Comparison of ENCODE assay signal across 2 cellular contexts in the genomic region with DNA sequence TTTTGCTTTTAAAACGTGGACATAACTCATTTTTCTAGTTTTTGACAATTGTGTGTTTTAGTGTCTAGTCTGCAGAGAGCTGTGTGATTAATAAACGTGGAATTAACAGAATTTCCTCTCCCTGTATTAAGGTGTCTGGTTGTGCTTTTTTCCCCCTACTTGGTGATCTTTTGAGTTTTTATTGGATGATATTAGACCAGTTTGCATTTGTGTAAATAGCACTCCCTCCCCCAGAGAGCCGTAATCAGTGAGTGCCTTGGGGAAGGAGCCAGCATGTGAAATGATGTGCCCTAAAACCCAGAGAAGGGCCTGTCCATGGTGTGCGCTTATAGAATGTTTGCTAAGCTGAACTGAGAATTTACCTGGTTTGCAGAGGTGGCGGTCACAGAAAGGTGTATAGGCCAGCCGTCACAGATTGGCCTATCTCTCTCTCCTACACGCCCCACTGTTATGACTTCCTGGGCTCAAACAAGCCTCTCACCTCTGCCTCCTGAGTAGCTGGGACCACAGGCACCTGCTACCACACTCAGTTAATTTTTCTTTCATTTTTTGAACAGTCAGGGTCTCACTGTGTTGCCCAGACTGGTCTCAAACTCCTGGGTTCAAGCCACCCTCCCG.
TF ChIP-seq lines count a peak whose summit lies in the region.

No MANE protein-coding gene starts in this region.

TF ChIP-seq in HepG2, 621 proteins besides CTCF, POLR2A, EP300 and RAD21:
- TF ChIP-seq, protein P1, sequence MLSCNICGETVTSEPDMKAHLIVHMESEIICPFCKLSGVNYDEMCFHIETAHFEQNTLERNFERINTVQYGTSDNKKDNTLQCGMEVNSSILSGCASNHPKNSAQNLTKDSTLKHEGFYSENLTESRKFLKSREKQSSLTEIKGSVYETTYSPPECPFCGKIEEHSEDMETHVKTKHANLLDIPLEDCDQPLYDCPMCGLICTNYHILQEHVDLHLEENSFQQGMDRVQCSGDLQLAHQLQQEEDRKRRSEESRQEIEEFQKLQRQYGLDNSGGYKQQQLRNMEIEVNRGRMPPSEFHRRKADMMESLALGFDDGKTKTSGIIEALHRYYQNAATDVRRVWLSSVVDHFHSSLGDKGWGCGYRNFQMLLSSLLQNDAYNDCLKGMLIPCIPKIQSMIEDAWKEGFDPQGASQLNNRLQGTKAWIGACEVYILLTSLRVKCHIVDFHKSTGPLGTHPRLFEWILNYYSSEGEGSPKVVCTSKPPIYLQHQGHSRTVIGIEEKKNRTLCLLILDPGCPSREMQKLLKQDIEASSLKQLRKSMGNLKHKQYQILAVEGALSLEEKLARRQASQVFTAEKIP (CRISPR knock-in tag; IDR thresholded peaks at IDR 0.05; ENCODE audit: borderline replicate concordance) = no peak
- no peak for TF ChIP-seq CREM (IDR thresholded peaks at IDR 0.05)
- TF ChIP-seq CREM (CRISPR knock-in tag; IDR thresholded peaks at IDR 0.05) = 0 out of 2 replicates have a peak, but pooled peaks have one; percentile 12

TF ChIP-seq in K562, 482 proteins besides CTCF, POLR2A, EP300 and RAD21:
- TF ChIP-seq CEBPB (tag; IDR thresholded peaks at IDR 0.05) (no peak), FOXM1 (IDR thresholded peaks at IDR 0.05; ENCODE audit: low read depth) (no peak), FOXM1 (CRISPR knock-in tag; IDR thresholded peaks at IDR 0.05; ENCODE audit: low read depth) (no peak), HDAC2 (IDR thresholded peaks at IDR 0.05) (no peak), DMBX1 (CRISPR knock-in tag; IDR thresholded peaks at IDR 0.05; ENCODE audit: borderline replicate concordance) (no peak), ZBTB8A (IDR thresholded peaks at IDR 0.05; ENCODE audit: partially characterized antibody) (no peak), KDM5B (IDR thresholded peaks at IDR 0.05; ENCODE audit: insufficient replicate concordance, low read depth, low read length) (no peak), DACH1 (IDR thresholded peaks at IDR 0.05; ENCODE audit: partially characterized antibody) (no peak), COPS2 (conservative IDR thresholded peaks at IDR 0.05) (no peak), EWSR1 (IDR thresholded peaks at IDR 0.05; ENCODE audit: borderline replicate concordance, low read depth, partially characterized antibody) (no peak), PML (IDR thresholded peaks at IDR 0.05; ENCODE audit: low read length) (no peak), ELF2 (CRISPR knock-in tag; IDR thresholded peaks at IDR 0.05) (no peak)
- TF ChIP-seq, protein P2, sequence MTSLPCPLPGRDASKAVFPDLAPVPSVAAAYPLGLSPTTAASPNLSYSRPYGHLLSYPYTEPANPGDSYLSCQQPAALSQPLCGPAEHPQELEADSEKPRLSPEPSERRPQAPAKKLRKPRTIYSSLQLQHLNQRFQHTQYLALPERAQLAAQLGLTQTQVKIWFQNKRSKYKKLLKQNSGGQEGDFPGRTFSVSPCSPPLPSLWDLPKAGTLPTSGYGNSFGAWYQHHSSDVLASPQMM (CRISPR knock-in tag; IDR thresholded peaks at IDR 0.05) = no peak
- TF ChIP-seq, protein P3, sequence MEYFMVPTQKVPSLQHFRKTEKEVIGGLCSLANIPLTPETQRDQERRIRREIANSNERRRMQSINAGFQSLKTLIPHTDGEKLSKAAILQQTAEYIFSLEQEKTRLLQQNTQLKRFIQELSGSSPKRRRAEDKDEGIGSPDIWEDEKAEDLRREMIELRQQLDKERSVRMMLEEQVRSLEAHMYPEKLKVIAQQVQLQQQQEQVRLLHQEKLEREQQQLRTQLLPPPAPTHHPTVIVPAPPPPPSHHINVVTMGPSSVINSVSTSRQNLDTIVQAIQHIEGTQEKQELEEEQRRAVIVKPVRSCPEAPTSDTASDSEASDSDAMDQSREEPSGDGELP (CRISPR knock-in tag; IDR thresholded peaks at IDR 0.05; ENCODE audit: borderline replicate concordance) = no peak
- TF ChIP-seq, protein P4, sequence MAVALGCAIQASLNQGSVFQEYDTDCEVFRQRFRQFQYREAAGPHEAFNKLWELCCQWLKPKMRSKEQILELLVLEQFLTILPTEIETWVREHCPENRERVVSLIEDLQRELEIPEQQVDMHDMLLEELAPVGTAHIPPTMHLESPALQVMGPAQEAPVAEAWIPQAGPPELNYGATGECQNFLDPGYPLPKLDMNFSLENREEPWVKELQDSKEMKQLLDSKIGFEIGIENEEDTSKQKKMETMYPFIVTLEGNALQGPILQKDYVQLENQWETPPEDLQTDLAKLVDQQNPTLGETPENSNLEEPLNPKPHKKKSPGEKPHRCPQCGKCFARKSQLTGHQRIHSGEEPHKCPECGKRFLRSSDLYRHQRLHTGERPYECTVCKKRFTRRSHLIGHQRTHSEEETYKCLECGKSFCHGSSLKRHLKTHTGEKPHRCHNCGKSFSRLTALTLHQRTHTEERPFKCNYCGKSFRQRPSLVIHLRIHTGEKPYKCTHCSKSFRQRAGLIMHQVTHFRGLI (CRISPR knock-in tag; IDR thresholded peaks at IDR 0.05) = no peak
- TF ChIP-seq, protein P5, sequence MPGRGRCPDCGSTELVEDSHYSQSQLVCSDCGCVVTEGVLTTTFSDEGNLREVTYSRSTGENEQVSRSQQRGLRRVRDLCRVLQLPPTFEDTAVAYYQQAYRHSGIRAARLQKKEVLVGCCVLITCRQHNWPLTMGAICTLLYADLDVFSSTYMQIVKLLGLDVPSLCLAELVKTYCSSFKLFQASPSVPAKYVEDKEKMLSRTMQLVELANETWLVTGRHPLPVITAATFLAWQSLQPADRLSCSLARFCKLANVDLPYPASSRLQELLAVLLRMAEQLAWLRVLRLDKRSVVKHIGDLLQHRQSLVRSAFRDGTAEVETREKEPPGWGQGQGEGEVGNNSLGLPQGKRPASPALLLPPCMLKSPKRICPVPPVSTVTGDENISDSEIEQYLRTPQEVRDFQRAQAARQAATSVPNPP (IDR thresholded peaks at IDR 0.05; ENCODE audit: borderline replicate concordance, insufficient read depth, insufficient read length) = no peak
- TF ChIP-seq, protein P6, sequence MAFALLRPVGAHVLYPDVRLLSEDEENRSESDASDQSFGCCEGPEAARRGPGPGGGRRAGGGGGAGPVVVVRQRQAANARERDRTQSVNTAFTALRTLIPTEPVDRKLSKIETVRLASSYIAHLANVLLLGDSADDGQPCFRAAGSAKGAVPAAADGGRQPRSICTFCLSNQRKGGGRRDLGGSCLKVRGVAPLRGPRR (CRISPR knock-in tag; IDR thresholded peaks at IDR 0.05) = no peak
- TF ChIP-seq, protein P7, sequence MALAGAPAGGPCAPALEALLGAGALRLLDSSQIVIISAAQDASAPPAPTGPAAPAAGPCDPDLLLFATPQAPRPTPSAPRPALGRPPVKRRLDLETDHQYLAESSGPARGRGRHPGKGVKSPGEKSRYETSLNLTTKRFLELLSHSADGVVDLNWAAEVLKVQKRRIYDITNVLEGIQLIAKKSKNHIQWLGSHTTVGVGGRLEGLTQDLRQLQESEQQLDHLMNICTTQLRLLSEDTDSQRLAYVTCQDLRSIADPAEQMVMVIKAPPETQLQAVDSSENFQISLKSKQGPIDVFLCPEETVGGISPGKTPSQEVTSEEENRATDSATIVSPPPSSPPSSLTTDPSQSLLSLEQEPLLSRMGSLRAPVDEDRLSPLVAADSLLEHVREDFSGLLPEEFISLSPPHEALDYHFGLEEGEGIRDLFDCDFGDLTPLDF (CRISPR knock-in tag; IDR thresholded peaks at IDR 0.05) = no peak
